In the genomic region with DNA sequence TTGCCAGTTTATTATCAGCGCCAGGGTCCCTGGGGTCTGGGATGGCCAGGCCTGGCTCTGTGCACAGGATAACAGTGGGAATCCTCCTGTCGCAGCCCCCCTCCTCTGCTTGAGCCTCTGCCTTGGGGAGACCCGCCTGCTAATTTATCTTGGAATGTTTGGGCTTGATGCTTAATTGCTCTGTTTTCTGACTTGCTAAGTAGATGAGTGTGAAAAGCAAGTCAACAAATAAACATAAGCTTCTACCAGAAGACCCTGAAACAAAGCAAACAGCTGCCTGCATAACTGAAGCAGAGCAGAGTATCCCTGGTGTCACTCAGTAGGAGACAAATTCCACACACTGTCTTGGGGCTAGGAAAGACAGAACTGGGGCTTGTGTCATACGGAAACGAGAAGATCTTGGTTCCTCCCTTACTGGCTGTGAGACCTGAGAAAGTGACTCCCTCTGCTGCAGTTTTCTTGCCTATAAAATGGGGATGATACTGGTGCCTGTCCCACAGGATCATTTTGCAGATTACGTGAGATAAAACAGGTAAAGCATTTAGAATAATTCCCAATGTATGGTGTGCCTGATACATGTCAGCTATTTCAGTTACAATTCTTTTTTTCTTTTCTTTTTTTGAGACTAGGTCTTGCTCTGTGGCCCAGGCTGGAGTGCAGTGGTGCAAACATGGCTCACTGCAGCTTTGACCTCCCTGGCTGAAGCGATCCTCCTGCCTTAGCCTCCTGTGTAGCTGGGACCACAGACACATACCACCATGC, we compare ENCODE assay signal across 24 cellular contexts. TPM values are rescaled to one million over a fixed set of nuclear protein-coding genes. Genes with fewer than 3 reads are reported as not detected.
"Had no signal": no experiment of that assay in that cellular context is flagged by ENCODE, and none has a peak within 500 bp of the region (broad histone marks: within the 10 kb centered on the region; RNA-seq: fewer than 3 reads in every experiment).

No MANE protein-coding gene starts in this region.

- H3K4me3 Mint-ChIP-seq: activated B cell treated with CpG ODN at 0.5 μM for 24 hours; activated CD4-positive, alpha-beta T cell treated with anti-CD3 and anti-CD28 coated beads, Interleukin-2, amount 10 ng/mL, durations not matched to agents 24 days and 14 days; activated CD8-positive, alpha-beta T cell treated with anti-CD3 and anti-CD28 coated beads, Interleukin-2, amount 10 ng/mL, durations not matched to agents 7 days and 5 days; naive thymus-derived CD8-positive, alpha-beta T cell; stimulated activated naive CD8-positive, alpha-beta T cell treated with anti-CD3 and anti-CD28 coated beads, Interleukin-15, amount 100 ng/mL, for 72 hours; type B pancreatic cell had no signal

- H3K9me3 ChIP-seq: left lung had no signal

- H3K36me3 Mint-ChIP-seq: activated naive CD4-positive, alpha-beta T cell treated with anti-CD3 and anti-CD28 coated beads, Interleukin-2, amount 50 U/mL, for 72 hours; naive thymus-derived CD8-positive, alpha-beta T cell; type B pancreatic cell had no signal

- H3K4me3 ChIP-seq: left lung, smooth muscle cell had no signal

- H3K4me1 ChIP-seq: left lung had no signal

- FAIRE-seq: colon, keratinocyte, TTC549 had no signal

- H3K4me2 ChIP-seq: smooth muscle cell had no signal

- H3K27ac ChIP-seq: left lung had no signal

- ATAC-seq: activated CD8-positive, alpha-beta T cell treated with anti-CD3 and anti-CD28 coated beads, Interleukin-2, amount 10 ng/mL, durations not matched to agents 7 days and 5 days; activated naive CD4-positive, alpha-beta T cell treated with anti-CD3 and anti-CD28 coated beads, Interleukin-2, amount 50 U/mL, for 72 hours; left lung; naive thymus-derived CD8-positive, alpha-beta T cell; right cardiac atrium; stimulated activated naive CD8-positive, alpha-beta T cell treated with anti-CD3 and anti-CD28 coated beads, Interleukin-15, amount 100 ng/mL, for 72 hours had no signal

- H3K9me3 Mint-ChIP-seq: activated B cell treated with CpG ODN at 0.5 μM for 24 hours; activated CD4-positive, alpha-beta T cell treated with anti-CD3 and anti-CD28 coated beads, Interleukin-2, amount 10 ng/mL, durations not matched to agents 24 days and 14 days; activated naive CD4-positive, alpha-beta T cell treated with anti-CD3 and anti-CD28 coated beads, Interleukin-2, amount 50 U/mL, for 72 hours; stimulated activated naive CD8-positive, alpha-beta T cell treated with anti-CD3 and anti-CD28 coated beads, Interleukin-15, amount 100 ng/mL, for 72 hours; type B pancreatic cell had no signal

- DNase-seq: activated B cell treated with CpG ODN at 0.5 μM for 24 hours; activated CD4-positive, alpha-beta T cell treated with anti-CD3 and anti-CD28 coated beads, Interleukin-2, amount 10 ng/mL, durations not matched to agents 24 days and 14 days; activated CD8-positive, alpha-beta memory T cell treated with anti-CD3 and anti-CD28 coated beads, Interleukin-2, amount 50 U/mL, for 4 hours; activated CD8-positive, alpha-beta T cell treated with anti-CD3 and anti-CD28 coated beads, Interleukin-2, amount 10 ng/mL, durations not matched to agents 7 days and 5 days; activated gamma-delta T cell; activated T-cell treated with anti-CD3 and anti-CD28 coated beads, Interleukin-2, amount 50 U/mL, for 48 hours; caudate nucleus; foreskin fibroblast; hypothalamus; left lung; mammary epithelial cell; naive thymus-derived CD8-positive, alpha-beta T cell; nucleus accumbens; right cardiac atrium; stimulated activated naive CD8-positive, alpha-beta T cell treated with anti-CD3 and anti-CD28 coated beads, Interleukin-15, amount 100 ng/mL, for 72 hours; SW 1271 had no signal

- H3K4me1 Mint-ChIP-seq: activated B cell treated with CpG ODN at 0.5 μM for 24 hours; activated CD4-positive, alpha-beta T cell treated with anti-CD3 and anti-CD28 coated beads, Interleukin-2, amount 10 ng/mL, durations not matched to agents 24 days and 14 days; naive thymus-derived CD8-positive, alpha-beta T cell; stimulated activated naive CD8-positive, alpha-beta T cell treated with anti-CD3 and anti-CD28 coated beads, Interleukin-15, amount 100 ng/mL, for 72 hours had no signal

- H3K36me3 ChIP-seq: left lung had no signal

- H3K27ac Mint-ChIP-seq: activated B cell treated with CpG ODN at 0.5 μM for 24 hours; activated CD4-positive, alpha-beta T cell treated with anti-CD3 and anti-CD28 coated beads, Interleukin-2, amount 10 ng/mL, durations not matched to agents 24 days and 14 days; activated CD8-positive, alpha-beta T cell treated with anti-CD3 and anti-CD28 coated beads, Interleukin-2, amount 10 ng/mL, durations not matched to agents 7 days and 5 days; activated naive CD4-positive, alpha-beta T cell treated with anti-CD3 and anti-CD28 coated beads, Interleukin-2, amount 50 U/mL, for 72 hours; naive thymus-derived CD8-positive, alpha-beta T cell; progenitor cell of endocrine pancreas; type B pancreatic cell had no signal

RNA-seq across cellular contexts. Expression of a gene that starts 44.8 kb away (rescaled TPM):
- total RNA-seq: activated B cell treated with CpG ODN at 0.5 μM for 24 hours; activated CD8-positive, alpha-beta T cell treated with anti-CD3 and anti-CD28 coated beads, Interleukin-2, amount 10 ng/mL, durations not matched to agents 7 days and 5 days; activated naive CD4-positive, alpha-beta T cell treated with anti-CD3 and anti-CD28 coated beads, Interleukin-2, amount 50 U/mL, for 72 hours; naive thymus-derived CD8-positive, alpha-beta T cell; temporal lobe had no signal
- polyA plus RNA-seq: naive thymus-derived CD8-positive, alpha-beta T cell had no signal
